ENCODE assay signal across 26 cellular contexts in the genomic region with DNA sequence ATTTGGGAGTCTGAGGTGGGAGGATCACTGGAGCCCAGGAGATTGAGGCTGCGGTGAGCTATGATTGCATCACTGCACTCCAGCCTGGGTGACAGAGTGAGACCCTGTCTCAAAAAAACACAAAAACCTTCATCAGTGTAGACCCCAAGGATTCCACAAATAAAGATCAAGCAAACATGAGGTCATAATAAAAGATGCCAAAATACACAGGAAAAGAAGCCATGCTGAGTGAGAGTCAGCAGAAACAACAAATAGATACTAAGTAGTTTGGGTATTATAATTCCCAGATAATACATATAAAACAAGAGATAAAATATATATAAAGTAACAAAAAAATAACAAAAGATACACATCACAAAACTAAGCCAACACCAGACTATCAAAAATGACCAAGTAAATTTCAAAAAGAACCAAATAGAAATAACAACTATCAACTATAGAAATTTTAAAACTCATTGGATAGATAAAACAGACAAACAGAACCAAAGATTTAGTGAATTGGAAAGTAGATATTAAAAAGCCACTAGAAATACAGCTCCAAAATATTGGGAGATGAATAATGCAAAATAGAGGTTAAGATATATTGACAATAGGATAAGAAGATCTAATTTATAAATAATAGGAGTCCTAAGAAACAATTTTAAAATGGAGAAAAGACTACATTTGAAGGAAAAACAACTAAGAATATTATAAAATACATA.
"Had no signal": no experiment of that assay in that cellular context is flagged by ENCODE, and none has a peak within 500 bp of the region (broad histone marks: within the 10 kb centered on the region; RNA-seq: fewer than 3 reads in every experiment).

No MANE protein-coding gene starts in this region.

- H3K27ac ChIP-seq: breast epithelium, colonic mucosa, epithelial cell of prostate, gastrocnemius medialis, skin epidermis, stomach, thyroid gland, WERI-Rb-1 had no signal

- H3K36me3 ChIP-seq: breast epithelium, colonic mucosa, gastrocnemius medialis, stomach, thyroid gland, WERI-Rb-1 had no signal

- ATAC-seq: gastrocnemius medialis; left ventricle myocardium superior; mucosa of descending colon; natural killer cell treated with Interleukin-12 subunit alpha and Interleukin-12 subunit beta and Interleukin-15 and Interleukin-18, amount 100 ng/mL, for 72 hours; sciatic nerve; stimulated activated naive B cell treated with anti-CD40 and anti-IgM and Interleukin-4, amounts not matched to agents 10 μg/mL and 1 μg/mL and 100 μg/mL, for 72 hours; T-helper 17 cell had no signal

- H3K27me3 ChIP-seq: breast epithelium, colonic mucosa, thyroid gland had no signal

- H3K4me3 ChIP-seq: breast epithelium, colonic mucosa, gastrocnemius medialis, mucosa of descending colon, skin epidermis, stomach, thyroid gland had no signal

- H3K4me1 ChIP-seq: breast epithelium, colonic mucosa, thyroid gland had no signal

- H3K9me3 ChIP-seq: breast epithelium, colonic mucosa, gastrocnemius medialis, mucosa of descending colon, stomach, thyroid gland had no signal

- DNase-seq: activated CD4-positive, alpha-beta T cell treated with anti-CD3 and anti-CD28 coated beads for 48 hours; activated CD4-positive, alpha-beta T cell treated with anti-CD3 and anti-CD28 coated beads, Interleukin-2, amount 50 U/mL, for 48 hours; activated CD8-positive, alpha-beta memory T cell treated with anti-CD3 and anti-CD28 coated beads for 24 hours; activated effector memory CD4-positive, alpha-beta T cell treated with Interleukin-2 at 50 U/mL for 16 hours; activated naive CD4-positive, alpha-beta T cell treated with Interleukin-2 at 50 U/mL for 16 hours; anterior cingulate cortex; central memory CD4-positive, alpha-beta T cell; colonic mucosa; effector CD8-positive, alpha-beta T cell; gastrocnemius medialis; glutamatergic neuron; left ventricle myocardium superior; mucosa of descending colon; stimulated activated CD4-positive, alpha-beta T cell treated with anti-CD3 and anti-CD28 coated beads, Interleukin-15, amount 100 ng/mL, for 24 hours; stimulated activated CD4-positive, alpha-beta T cell treated with anti-CD3 and anti-CD28 coated beads, Interleukin-2, amount 100 ng/mL, for 24 hours; stimulated activated naive B cell treated with anti-CD40 and anti-IgM and Interleukin-4, amounts not matched to agents 10 μg/mL and 1 μg/mL and 100 μg/mL, for 72 hours; stomach; T-helper 17 cell; T1000; thyroid gland; WERI-Rb-1 had no signal
